Comparison of ENCODE assay signal across 19 cellular contexts in the genomic region with DNA sequence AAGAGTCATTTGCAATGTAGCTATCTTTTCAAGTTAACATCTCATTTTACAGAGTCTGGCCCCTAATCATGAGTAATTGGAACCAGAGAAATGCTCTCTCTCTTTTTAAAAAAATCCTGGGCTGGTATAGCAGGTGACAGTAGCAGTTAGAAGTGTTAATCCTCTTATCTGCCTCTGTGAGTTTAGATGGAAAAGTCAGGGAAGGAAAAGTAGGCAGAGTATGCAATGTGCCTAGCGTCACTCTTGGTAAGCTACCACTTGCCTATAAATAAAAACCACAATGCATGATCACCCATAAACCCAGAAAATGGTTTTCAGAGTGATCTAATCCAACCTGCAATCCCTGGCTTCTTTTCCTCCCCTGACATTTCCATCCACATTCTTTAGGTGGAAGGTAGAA. TPM values are rescaled to one million over a fixed set of nuclear protein-coding genes. Genes with fewer than 3 reads are reported as not detected.
DNase-seq lines count a peak whose midpoint lies in the region; ATAC-seq, FAIRE-seq and TF ChIP-seq lines count a peak whose summit lies in the region.
"Had no signal": no experiment of that assay in that cellular context is flagged by ENCODE, and none has a peak within 500 bp of the region (broad histone marks: within the 10 kb centered on the region; RNA-seq: fewer than 3 reads in every experiment).

No MANE protein-coding gene starts in this region.

- H3K27me3 Mint-ChIP-seq in neural progenitor cell (ENCODE audit: insufficient read depth, low read depth): peaks cover 8% of the 10 kb centered on the region

- peak overlapping the region; percentile 25 for H3K4me2 ChIP-seq in neural progenitor cell

- peaks cover 62% of the 10 kb centered on the region for H3K4me1 ChIP-seq in ACC112 (ENCODE audit: control insufficient read depth, insufficient read depth, low read length, unreplicated experiment)
- peaks cover 12% of the 10 kb centered on the region for H3K4me1 ChIP-seq in neural progenitor cell

- H3K36me3 ChIP-seq in ACC112 (ENCODE audit: insufficient read depth, low read length) (no peaks in the 10 kb centered on the region), neural progenitor cell (no peaks in the 10 kb centered on the region)

- H3K27ac ChIP-seq in ACC112 (ENCODE audit: low read depth, low read length) (peak overlapping the region; percentile 16; the same call in 1 of the 2 replicates), neural progenitor cell (no peak overlapping the region)

- H3K27me3 ChIP-seq in ACC112 (ENCODE audit: insufficient read depth, low read length): no peaks in the 10 kb centered on the region
- H3K27me3 ChIP-seq in neural progenitor cell: no peaks in the 10 kb centered on the region

- no peak overlapping the region for H3K4me3 Mint-ChIP-seq in neural progenitor cell
- H3K4me3 Mint-ChIP-seq: CD4-positive, alpha-beta memory T cell; H9 had no signal

- no peak for TF ChIP-seq CTCF in neural progenitor cell (IDR thresholded peaks at IDR 0.05)

- H3K4me3 ChIP-seq in ACC112 (ENCODE audit: low read depth, low read length) (no peak overlapping the region), neural progenitor cell (no peak overlapping the region)

- peak overlapping the region; percentile 43 for H2AFZ ChIP-seq in ACC112 (ENCODE audit: low read length, unreplicated experiment)
- H2AFZ ChIP-seq in neural progenitor cell (replicated peaks): no peak overlapping the region

- H3K9me3 Mint-ChIP-seq in neural progenitor cell: peaks cover 8% of the 10 kb centered on the region

- H3K36me3 Mint-ChIP-seq in neural progenitor cell: no peaks in the 10 kb centered on the region

- FAIRE-seq in GM19239 (lab: Jason Lieb, UNC): no peak
- FAIRE-seq: GM12891 had no signal

- no peaks in the 10 kb centered on the region for H4K20me1 ChIP-seq in neural progenitor cell (ENCODE audit: low read depth)

- peaks cover 4% of the 10 kb centered on the region for H3F3A ChIP-seq in neural progenitor cell (ENCODE audit: low read depth)

- no peak for ATAC-seq in HG03571 (IDR thresholded peaks at IDR 0.05; ENCODE audit: unreplicated experiment)
- no peak for ATAC-seq in GM21528 (IDR thresholded peaks at IDR 0.05; ENCODE audit: low FRiP score, unreplicated experiment)
- ATAC-seq: PC-3 had no signal

- no peak overlapping the region for H3K9ac ChIP-seq in neural progenitor cell

- no peaks in the 10 kb centered on the region for H3K79me2 ChIP-seq in ACC112 (ENCODE audit: control insufficient read depth, insufficient read depth, low read length, unreplicated experiment)
- H3K79me2 ChIP-seq in neural progenitor cell (ENCODE audit: low read depth): no peaks in the 10 kb centered on the region

- no peaks in the 10 kb centered on the region for H3K9me3 ChIP-seq in neural progenitor cell (ENCODE audit: low read depth)

- peak; percentile 84 for DNase-seq in NCI-H82 treated with DMSO at 0.1 percent for 48 hours (lab: John Stamatoyannopoulos, UW; ENCODE audit: unreplicated experiment)
- DNase-seq in cerebellar cortex (ENCODE audit: low spot score): peak; percentile 87
- DNase-seq in neural progenitor cell (ENCODE audit: low spot score): peak; percentile 26
- no peak for DNase-seq in activated CD4-positive, alpha-beta T cell treated with anti-CD3 and anti-CD28 coated beads for 1 hour
- DNase-seq in GM19239 (ENCODE audit: insufficient read length, low spot score): no peak
- DNase-seq: CD4-positive, alpha-beta memory T cell; H9; Kasumi-1; NCI-H1105; NCI-H2081; NCI-H446 treated with DMSO at 0.1 percent for 48 hours; NCI-H748 treated with DMSO at 0.1 percent for 48 hours; PC-3; RPMI8226; SHP77 treated with DMSO at 0.1 percent for 48 hours had no signal

- no peak overlapping the region for H3K27ac Mint-ChIP-seq in neural progenitor cell
- H3K27ac Mint-ChIP-seq: CD4-positive, alpha-beta memory T cell; H9 had no signal

- H3K4me1 Mint-ChIP-seq in neural progenitor cell: peaks cover 22% of the 10 kb centered on the region
- H3K4me1 Mint-ChIP-seq: CD4-positive, alpha-beta memory T cell had no signal

RNA-seq across cellular contexts. Expression of gene UTP25, which starts 43.2 kb away (rescaled TPM):
- 5.9 and 6.4 TPM in 2 replicates for total RNA-seq in neural progenitor cell (ENCODE audit: low replicate concordance)

Comparison
In these comparisons a context has a peak if more than half of its experiments do, and no peak if none do; other contexts are left out.
1. DNase-seq: peak in NCI-H82 treated with DMSO at 0.1 percent for 48 hours (single experiment), cerebellar cortex (single experiment) and neural progenitor cell (single experiment); none in activated CD4-positive, alpha-beta T cell treated with anti-CD3 and anti-CD28 coated beads for 1 hour (single experiment) and GM19239 (single experiment).